In the genomic region with DNA sequence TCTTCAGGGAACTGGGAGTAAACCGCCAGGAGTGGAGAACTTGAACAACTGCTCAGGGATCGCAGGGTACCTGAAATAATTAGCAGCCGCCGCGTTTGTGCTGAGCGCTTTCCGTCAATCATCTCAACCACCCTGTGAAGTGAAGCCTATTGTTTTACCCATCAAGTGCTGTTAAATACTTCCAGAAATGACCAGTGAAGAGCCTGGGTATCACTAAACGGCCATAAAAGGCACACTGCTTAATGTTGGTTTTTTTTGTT, we compare ENCODE assay signal across 8 cellular contexts. TPM values are rescaled to one million over a fixed set of nuclear protein-coding genes. Genes with fewer than 3 reads are reported as not detected.
DNase-seq lines count a peak whose midpoint lies in the region; ATAC-seq and TF ChIP-seq lines count a peak whose summit lies in the region.

No MANE protein-coding gene starts in this region.

- H3F3A ChIP-seq in GM23338 (replicated peaks; ENCODE audit: low read depth) (no peaks in the 10 kb centered on the region; the same call in 1 of the 2 replicates), smooth muscle cell (ENCODE audit: low read depth) (no peaks in the 10 kb centered on the region)

- H3K9me3 ChIP-seq in BLaER1, result no peaks in the 10 kb centered on the region
- H3K9me3 ChIP-seq in right cardiac atrium (ENCODE audit: control insufficient read depth, low read length), result no peaks in the 10 kb centered on the region
- H3K9me3 ChIP-seq in smooth muscle cell (replicated peaks; ENCODE audit: low read depth), result no peaks in the 10 kb centered on the region

- no peaks in the 10 kb centered on the region for H3K9me2 ChIP-seq in GM23338 (ENCODE audit: insufficient read depth)

- peak overlapping the region; percentile 89 for H3K27ac ChIP-seq in BLaER1
- no peak overlapping the region for H3K27ac ChIP-seq in GM23338 (ENCODE audit: low read depth)
- H3K27ac ChIP-seq in right cardiac atrium (ENCODE audit: low read length), result peak overlapping the region; percentile 92
- peak overlapping the region; percentile 91 for H3K27ac ChIP-seq in smooth muscle cell (ENCODE audit: low read depth)

- peak; percentile 19 for DNase-seq in GM23338 (ENCODE audit: low spot score)
- no peak for DNase-seq in right cardiac atrium
- no peak for DNase-seq in smooth muscle cell (lab: John Stamatoyannopoulos, UW; ENCODE audit: unreplicated experiment)
- DNase-seq in epidermal melanocyte (ENCODE audit: insufficient read length, low spot score), result no peak
- no peak for DNase-seq in NCI-H187 (lab: John Stamatoyannopoulos, UW)

- H3K27me3 Mint-ChIP-seq in GM23338 (ENCODE audit: insufficient read depth, low read depth, poor library complexity), result peaks cover 14% of the 10 kb centered on the region

- H3K9me3 Mint-ChIP-seq in GM23338, result no peaks in the 10 kb centered on the region

- peak overlapping the region; percentile 86 for H3K4me3 Mint-ChIP-seq in GM23338

- ATAC-seq in GM23338, result no peak
- no peak for ATAC-seq in right cardiac atrium
- ATAC-seq in HG03442 (IDR thresholded peaks at IDR 0.05; ENCODE audit: unreplicated experiment), result no peak

- WGBS in right cardiac atrium, result 19% methylated on average over 8 of the region's 8 CpGs
- 20% methylated on average over 8 of the region's 8 CpGs for WGBS in smooth muscle cell (ENCODE audit: low lambda C conversion rate)

- peak overlapping the region; percentile 94 for H2AFZ ChIP-seq in GM23338
- no peak overlapping the region for H2AFZ ChIP-seq in smooth muscle cell (ENCODE audit: low read depth)

- TF ChIP-seq CTCF in GM23338 (conservative IDR thresholded peaks at IDR 0.05; ENCODE audit: low read depth in 2 of 2) (no peak), WI38 (IDR thresholded peaks at IDR 0.05; ENCODE audit: low read depth, low read length) (no peak), smooth muscle cell (IDR thresholded peaks at IDR 0.05; ENCODE audit: borderline replicate concordance, insufficient read depth, poor library complexity, severe bottlenecking) (no peak)

- H3K27me3 ChIP-seq in BLaER1 (no peaks in the 10 kb centered on the region), GM23338 (ENCODE audit: insufficient read depth) (peaks cover 15% of the 10 kb centered on the region), right cardiac atrium (ENCODE audit: control insufficient read depth, insufficient read depth) (no peaks in the 10 kb centered on the region), smooth muscle cell (ENCODE audit: low read depth) (no peaks in the 10 kb centered on the region)

- H4K20me1 ChIP-seq in BLaER1 (peaks cover 48% of the 10 kb centered on the region), GM23338 (replicated peaks; ENCODE audit: insufficient read depth) (peaks cover 20% of the 10 kb centered on the region), smooth muscle cell (ENCODE audit: low read depth) (peaks cover 51% of the 10 kb centered on the region)

- peaks cover 25% of the 10 kb centered on the region for H3K4me1 Mint-ChIP-seq in GM23338

- intact Hi-C loops in right cardiac atrium (cut with DNase I), result loop anchor here in 2 of 4 donors (5.0 kb wide), 1 partner anchor 43 kb away; no protein-coding TSS in a partner anchor

- no peak overlapping the region for H3K27ac Mint-ChIP-seq in GM23338

- peak overlapping the region; percentile 89 for H3K9ac ChIP-seq in BLaER1
- peak overlapping the region; percentile 98 for H3K9ac ChIP-seq in smooth muscle cell (ENCODE audit: low read depth)

- H3K4me3 ChIP-seq in BLaER1 (peak overlapping the region; percentile 89), GM23338 (peak overlapping the region; percentile 98), WI38 (ENCODE audit: low read depth, low read length) (peak overlapping the region; percentile 91), right cardiac atrium (ENCODE audit: low read length) (peak overlapping the region; percentile 85), smooth muscle cell (peak overlapping the region; percentile 97)

- peaks cover 49% of the 10 kb centered on the region for H3K4me1 ChIP-seq in BLaER1
- H3K4me1 ChIP-seq in GM23338 (ENCODE audit: insufficient read depth), result peaks cover 21% of the 10 kb centered on the region
- H3K4me1 ChIP-seq in right cardiac atrium (ENCODE audit: control insufficient read depth, insufficient read depth, low read length), result peaks cover 18% of the 10 kb centered on the region
- peaks cover 14% of the 10 kb centered on the region for H3K4me1 ChIP-seq in smooth muscle cell (ENCODE audit: low read depth)

- H3K36me3 Mint-ChIP-seq in GM23338 (ENCODE audit: low read depth), result no peaks in the 10 kb centered on the region

- H3K36me3 ChIP-seq in BLaER1 (peaks cover 24% of the 10 kb centered on the region), GM23338 (ENCODE audit: insufficient read depth) (no peaks in the 10 kb centered on the region), smooth muscle cell (ENCODE audit: low read depth) (no peaks in the 10 kb centered on the region)

- H3K4me2 ChIP-seq in BLaER1, result peak overlapping the region; percentile 88
- H3K4me2 ChIP-seq in GM23338, result peak overlapping the region; percentile 100
- peak overlapping the region; percentile 89 for H3K4me2 ChIP-seq in smooth muscle cell

- H3K79me2 ChIP-seq in GM23338 (replicated peaks; ENCODE audit: insufficient read depth) (peaks cover 55% of the 10 kb centered on the region), smooth muscle cell (ENCODE audit: low read depth) (peaks cover 59% of the 10 kb centered on the region)

RNA-seq across cellular contexts. Expression of gene CD59, which starts 1.1 kb away (rescaled TPM):
- total RNA-seq in GM23338 (2014; rRNA removed; shearing (Covaris generic)), result 41.5 and 61.5 TPM in 2 replicates
- polyA plus RNA-seq in GM23338 (2016; fragmentation: Nextera tagmentation; extraction: Ambion mirVana) (73.9 and 86.6 TPM in 2 replicates), right cardiac atrium (245 TPM), smooth muscle cell (291 and 418 TPM in 2 replicates)
- total RNA-seq in right cardiac atrium (100 to 1,000 TPM; 619 to 780 (median 669) TPM), smooth muscle cell (504 and 563 TPM in 2 replicates)

RNA-seq across cellular contexts. Expression of gene C11orf91, which starts 34.5 kb away (rescaled TPM):
- total RNA-seq in GM23338 (2014; rRNA removed; shearing (Covaris generic)), result not detected in 2 replicates
- not detected in 2 replicates for polyA plus RNA-seq in GM23338 (2016; fragmentation: Nextera tagmentation; extraction: Ambion mirVana)
- total RNA-seq in right cardiac atrium, result 1 to 10 TPM in 1 of 4 donors, not detected in 3; 1.9 TPM
- not detected for polyA plus RNA-seq in right cardiac atrium
- total RNA-seq in smooth muscle cell, result not detected in 2 replicates
- 0.57 and 0.91 TPM in 2 replicates for polyA plus RNA-seq in smooth muscle cell

RNA-seq across cellular contexts. Expression of gene FBXO3, which starts 39.2 kb away (rescaled TPM):
- total RNA-seq in GM23338 (2014; rRNA removed; shearing (Covaris generic)), result 28.4 TPM in 2 replicates
- polyA plus RNA-seq in GM23338 (2016; fragmentation: Nextera tagmentation; extraction: Ambion mirVana), result 10.4 and 12.5 TPM in 2 replicates
- total RNA-seq in right cardiac atrium, result 10 to 100 TPM; 30.2 to 40.8 (median 39.2) TPM
- 27.3 TPM for polyA plus RNA-seq in right cardiac atrium
- total RNA-seq in smooth muscle cell, result 49.3 and 63.6 TPM in 2 replicates
- 28.8 and 38.5 TPM in 2 replicates for polyA plus RNA-seq in smooth muscle cell
